In genomic region chr20:60967431-60968316, GRCh38 we compare ENCODE assay signal across 18 cellular contexts.
DNase-seq lines count a peak whose midpoint lies in the region; ATAC-seq lines count a peak whose summit lies in the region.
"Had no signal": no experiment of that assay in that cellular context is flagged by ENCODE, and none has a peak within 500 bp of the region (broad histone marks: within the 10 kb centered on the region; RNA-seq: fewer than 3 reads in every experiment).

No MANE protein-coding gene starts in this region.

- no peak overlapping the region for H2BK120ac ChIP-seq in neuronal stem cell (ENCODE audit: low read depth, low read length)

- ATAC-seq in HG03095 (IDR thresholded peaks at IDR 0.05; ENCODE audit: unreplicated experiment): no peak
- no peak for ATAC-seq in aorta (ENCODE audit: low FRiP score)
- ATAC-seq: CD8-positive, alpha-beta T cell; GM12878; HCT116 had no signal

- H3K9me3 ChIP-seq in iPS-15b (ENCODE audit: control insufficient read depth, insufficient read depth, low read length): no peaks in the 10 kb centered on the region
- H3K9me3 ChIP-seq in neuronal stem cell (replicated peaks in 1 of 2; ENCODE audit: control insufficient read depth in 2 of 2, insufficient read depth in 1 of 2, low read depth in 1 of 2, low read length in 2 of 2): peaks cover 0 to 1% of the 10 kb centered on the region in 2 donors
- no peaks in the 10 kb centered on the region for H3K9me3 ChIP-seq in aorta (ENCODE audit: control insufficient read depth, low read length)
- H3K9me3 ChIP-seq: BLaER1, Caco-2 had no signal

- no peak overlapping the region for H2BK5ac ChIP-seq in neuronal stem cell (ENCODE audit: low read length)

- H3K14ac ChIP-seq in neuronal stem cell (ENCODE audit: low read length): no peak overlapping the region

- no CpG with 5 or more reads among the region's 56 CpGs for WGBS in neuronal stem cell (ENCODE audit: extremely low coverage in 2 of 2, insufficient read length in 2 of 2, insufficient replicate concordance in 1 of 2), 2 donors
- WGBS in aorta, 2 donors: 38 to 61% methylated on average over 56 of the region's 56 CpGs

- H3K4me2 ChIP-seq in neuronal stem cell (ENCODE audit: insufficient read depth, low read length, poor library complexity, severe bottlenecking): no peak overlapping the region

- no peak overlapping the region for H3K4ac ChIP-seq in neuronal stem cell (ENCODE audit: low read length)

- peak overlapping the region; percentile 35 for H2AK5ac ChIP-seq in neuronal stem cell (ENCODE audit: low read depth, low read length)

- H3K36me3 ChIP-seq in iPS-15b (ENCODE audit: control insufficient read depth, insufficient read depth, low read length) (no peaks in the 10 kb centered on the region), neuronal stem cell (replicated peaks in 1 of 2; ENCODE audit: control insufficient read depth in 2 of 2, insufficient read depth in 2 of 2, low read length in 2 of 2) (no peaks in the 10 kb centered on the region), aorta (ENCODE audit: control insufficient read depth in 1 of 2, insufficient read depth in 2 of 2, low read length in 1 of 2) (no peaks in the 10 kb centered on the region)
- H3K36me3 ChIP-seq: BLaER1 had no signal

- no peaks in the 10 kb centered on the region for H3K79me1 ChIP-seq in neuronal stem cell (ENCODE audit: low read depth, low read length)

- H4K91ac ChIP-seq in neuronal stem cell (ENCODE audit: low read depth, low read length, poor library complexity): no peak overlapping the region

- H3K4me3 ChIP-seq in iPS-15b (ENCODE audit: low read depth, low read length) (peak overlapping the region; percentile 4), neuronal stem cell (ENCODE audit: low read length in 2 of 2) (no peak overlapping the region), aorta (ENCODE audit: low read length in 2 of 2) (no peak overlapping the region)
- H3K4me3 ChIP-seq: BLaER1, GM12878, GM23248 had no signal

- H2BK12ac ChIP-seq in neuronal stem cell (ENCODE audit: low read length): no peak overlapping the region

- no peak overlapping the region for H4K8ac ChIP-seq in neuronal stem cell (ENCODE audit: low read depth, low read length)

- H3K9ac ChIP-seq in iPS-15b (ENCODE audit: low read depth, low read length) (no peak overlapping the region), neuronal stem cell (ENCODE audit: low read depth, low read length, poor library complexity) (no peak overlapping the region)
- H3K9ac ChIP-seq: BLaER1, GM23248 had no signal

- DNase-seq in NCI-H748 (lab: John Stamatoyannopoulos, UW; ENCODE audit: unreplicated experiment) (peak; percentile 3), NCI-H748 treated with DMSO at 0.1 percent for 48 hours (lab: John Stamatoyannopoulos, UW) (no peak), neuronal stem cell (ENCODE audit: low spot score) (no peak), aorta (no peak)
- DNase-seq: CD4-positive, CD25-positive, alpha-beta regulatory T cell; CD8-positive, alpha-beta T cell; DMS153; DND-41; GM23248; H9 had no signal

- H3K23ac ChIP-seq in neuronal stem cell (ENCODE audit: low read depth, low read length, poor library complexity): no peak overlapping the region

- H3K27ac ChIP-seq in neuronal stem cell (replicated peaks; ENCODE audit: low read length): no peak overlapping the region
- no peak overlapping the region for H3K27ac ChIP-seq in aorta (ENCODE audit: low read depth in 1 of 2, low read length in 2 of 2)
- H3K27ac ChIP-seq: 22Rv1, BLaER1, C4-2B, GM23248 had no signal

- H3K27me3 ChIP-seq in iPS-15b (ENCODE audit: control insufficient read depth, insufficient read depth, low read length): peaks cover 24% of the 10 kb centered on the region
- peaks cover 0 to 2% (median 0%) of the 10 kb centered on the region in 3 experiments for H3K27me3 ChIP-seq in neuronal stem cell (ENCODE audit: control insufficient read depth in 3 of 3, insufficient read depth in 3 of 3, low read depth in 1 of 3, low read length in 3 of 3)
- H3K27me3 ChIP-seq in aorta (ENCODE audit: control insufficient read depth in 1 of 2, insufficient read depth in 2 of 2, low read length in 1 of 2): no peaks in the 10 kb centered on the region
- H3K27me3 ChIP-seq: BLaER1 had no signal

- intact Hi-C loops in aorta (cut with DNase I): no loop called here

- H3K18ac ChIP-seq in neuronal stem cell (ENCODE audit: low read length): no peak overlapping the region

- no peak overlapping the region for H2BK15ac ChIP-seq in neuronal stem cell (ENCODE audit: low read length)

- H3K4me1 ChIP-seq in iPS-15b (ENCODE audit: control insufficient read depth, insufficient read depth, low read length): peaks cover 8% of the 10 kb centered on the region
- H3K4me1 ChIP-seq in neuronal stem cell (ENCODE audit: control insufficient read depth in 2 of 2, insufficient read depth in 1 of 2, low read depth in 1 of 2, low read length in 2 of 2): no peaks in the 10 kb centered on the region
- H3K4me1 ChIP-seq in aorta (ENCODE audit: control insufficient read depth in 1 of 2, insufficient read depth in 2 of 2, low read length in 2 of 2): no peaks in the 10 kb centered on the region
- H3K4me1 ChIP-seq: Caco-2 had no signal

- H2AFZ ChIP-seq in neuronal stem cell (ENCODE audit: low read length): no peak overlapping the region
- H2AFZ ChIP-seq: GM23248 had no signal
